In the genomic region with DNA sequence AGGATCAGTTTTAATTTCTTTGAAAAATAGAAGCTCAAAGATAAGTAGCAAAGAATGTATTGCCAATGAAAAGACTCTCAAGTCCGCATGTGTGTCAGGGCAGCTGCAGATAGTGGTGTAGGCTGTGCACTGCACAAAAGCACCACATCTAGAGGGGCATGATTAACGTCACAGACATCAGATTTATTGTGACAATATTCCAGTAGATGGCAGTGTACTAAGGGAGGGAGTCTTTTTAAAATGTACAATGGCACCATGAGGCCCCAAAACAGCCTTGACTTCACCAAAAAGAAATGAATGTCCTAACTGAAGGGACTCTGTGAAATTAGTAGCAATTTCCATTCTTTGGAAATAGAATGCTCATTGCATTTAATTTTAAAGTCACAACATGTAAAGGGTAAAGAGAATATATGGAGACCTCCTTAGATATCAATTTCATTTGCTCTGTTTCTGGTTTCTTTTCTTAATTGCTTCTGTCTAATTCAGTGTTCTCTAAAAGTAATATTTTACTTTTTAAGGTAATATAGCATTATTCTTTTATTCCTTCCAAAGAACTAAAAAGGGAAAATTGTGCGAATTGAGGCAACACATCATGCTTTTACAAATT, we compare ENCODE assay signal across 8 cellular contexts.
DNase-seq lines count a peak whose midpoint lies in the region; ATAC-seq and TF ChIP-seq lines count a peak whose summit lies in the region.

No MANE protein-coding gene starts in this region.

- H3K27ac ChIP-seq in OCI-LY3 (ENCODE audit: low read length), result no peak overlapping the region
- H3K27ac ChIP-seq in mesendoderm (ENCODE audit: low read depth, low read length), result no peak overlapping the region

- H3K56ac ChIP-seq in mesendoderm (ENCODE audit: low read length), result no peak overlapping the region

- TF ChIP-seq CTCF in OCI-LY3 (IDR thresholded peaks at IDR 0.05; ENCODE audit: low read depth, low read length), result peak; percentile 70

- no peak overlapping the region for H2BK5ac ChIP-seq in mesendoderm (ENCODE audit: low read length)

- WGBS in mesendoderm (ENCODE audit: extremely low coverage, insufficient coverage, low lambda C conversion rate), result no CpG with 5 or more reads among the region's 3 CpGs

- ATAC-seq in GM19397 (IDR thresholded peaks at IDR 0.05; ENCODE audit: unreplicated experiment) (peak; percentile 91), HG03378 (IDR thresholded peaks at IDR 0.05; ENCODE audit: unreplicated experiment) (peak; percentile 98)

- H2BK15ac ChIP-seq in mesendoderm (replicated peaks; ENCODE audit: low read depth), result no peak overlapping the region

- H3K27me3 ChIP-seq in OCI-LY3 (ENCODE audit: low read depth, low read length) (no peaks in the 10 kb centered on the region), mesendoderm (ENCODE audit: insufficient read depth, low read length, poor library complexity) (no peaks in the 10 kb centered on the region)

- no peaks in the 10 kb centered on the region for H4K20me1 ChIP-seq in OCI-LY3 (ENCODE audit: insufficient read depth, low read length)

- no peak overlapping the region for H3K4ac ChIP-seq in mesendoderm (ENCODE audit: low read depth, low read length)

- H3K18ac ChIP-seq in mesendoderm (ENCODE audit: low read length), result no peak overlapping the region

- H3K79me1 ChIP-seq in mesendoderm (ENCODE audit: low read length), result no peaks in the 10 kb centered on the region

- no peaks in the 10 kb centered on the region for H3K9me3 ChIP-seq in OCI-LY3 (ENCODE audit: insufficient read depth, low read length)

- no peak overlapping the region for H3K4me3 ChIP-seq in OCI-LY3 (ENCODE audit: low read length)
- H3K4me3 ChIP-seq in mesendoderm (ENCODE audit: low read length), result no peak overlapping the region

- H3K23ac ChIP-seq in mesendoderm (ENCODE audit: low read length), result no peak overlapping the region

- H3K9ac ChIP-seq in OCI-LY3 (ENCODE audit: low read length), result no peak overlapping the region
- H3K9ac ChIP-seq in mesendoderm (ENCODE audit: low read length), result no peak overlapping the region

- no peak overlapping the region for H4K8ac ChIP-seq in mesendoderm (ENCODE audit: low read depth, low read length)

- no peak overlapping the region for H2AK5ac ChIP-seq in mesendoderm (ENCODE audit: low read length)

- no peaks in the 10 kb centered on the region for H3K79me2 ChIP-seq in OCI-LY3 (ENCODE audit: low read length)
- no peaks in the 10 kb centered on the region for H3K79me2 ChIP-seq in mesendoderm (ENCODE audit: control insufficient read depth, insufficient read depth, low read length)

- DNase-seq in NOMO-1 treated with DMSO at 0.1 percent for 48 hours (lab: John Stamatoyannopoulos, UW; ENCODE audit: unreplicated experiment) (peak; percentile 30), NOMO-1 treated with dmso at 0.1 percent for 144 hours (lab: John Stamatoyannopoulos, UW; ENCODE audit: unreplicated experiment) (no peak), dedifferentiated amniotic fluid mesenchymal stem cell (ENCODE audit: extremely low spot score) (peak; percentile 35), mesendoderm (peak; percentile 28), iPS-NIHi11 (ENCODE audit: low spot score) (no peak)

- H3K4me2 ChIP-seq in OCI-LY3 (ENCODE audit: low read length) (no peak overlapping the region), mesendoderm (ENCODE audit: low read length) (no peak overlapping the region)

- H3K36me3 ChIP-seq in OCI-LY3 (replicated peaks; ENCODE audit: low read depth, low read length) (peaks cover 32% of the 10 kb centered on the region), mesendoderm (ENCODE audit: control insufficient read depth, insufficient read depth, low read length) (peaks cover 1% of the 10 kb centered on the region)

- H3K4me1 ChIP-seq in OCI-LY3 (ENCODE audit: low read length) (peaks cover 16% of the 10 kb centered on the region), mesendoderm (ENCODE audit: control insufficient read depth, low read depth, low read length) (no peaks in the 10 kb centered on the region)

- H2AFZ ChIP-seq in OCI-LY3 (ENCODE audit: low read depth, low read length), result no peak overlapping the region

- no peak overlapping the region for H4K5ac ChIP-seq in mesendoderm (ENCODE audit: low read length)

- no peak overlapping the region for H2BK120ac ChIP-seq in mesendoderm (ENCODE audit: low read depth, low read length)

Comparison
In these comparisons a context has a peak if more than half of its experiments do, and no peak if none do; other contexts are left out.
1. DNase-seq: peak in NOMO-1 treated with DMSO at 0.1 percent for 48 hours (single experiment), dedifferentiated amniotic fluid mesenchymal stem cell (single experiment) and mesendoderm (single experiment); none in NOMO-1 treated with dmso at 0.1 percent for 144 hours (single experiment) and iPS-NIHi11 (single experiment).